ENCODE assay signal across 1 cellular context in the genomic region with DNA sequence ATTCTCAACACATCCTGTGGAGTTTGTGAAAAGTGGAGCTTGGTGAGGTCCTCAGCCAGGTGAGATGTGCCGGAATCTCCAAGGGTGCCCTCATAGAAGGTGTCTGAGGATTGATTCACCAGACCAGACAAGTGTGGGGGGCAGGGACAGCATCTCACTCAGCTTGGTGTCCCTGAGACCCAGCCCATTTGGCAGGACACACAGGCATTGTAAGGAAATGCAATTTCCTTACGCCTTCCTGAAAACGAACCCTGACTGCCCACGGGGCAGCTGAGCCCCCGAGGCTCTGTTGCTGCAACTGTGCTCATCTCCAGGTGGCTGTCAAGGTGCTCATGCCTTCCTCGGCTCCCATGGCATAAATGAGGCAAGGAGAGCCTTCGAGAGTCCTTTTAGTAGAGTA.
A peak's percentile ranks its signal among the peaks of the same experiment; 100 is the strongest.
TF ChIP-seq lines count a peak whose summit lies in the region.

No MANE protein-coding gene starts in this region.

TF ChIP-seq in HepG2, 621 proteins besides CTCF, POLR2A, EP300 and RAD21:
- TF ChIP-seq RBM22 (optimal IDR thresholded peaks at IDR 0.05; ENCODE audit: low read length) (peak; percentile 80), JDP2 (CRISPR knock-in tag; IDR thresholded peaks at IDR 0.05; ENCODE audit: borderline replicate concordance) (no peak)
